Comparison of ENCODE assay signal across 1 cellular context in genomic region chr4:80266267-80266901, GRCh38.
TF ChIP-seq lines count a peak whose summit lies in the region.

Gene FGF5, plus strand, starts transcription at chr4:80266664. Its CDS starts 161 bp downstream, at chr4:80266825.

TF ChIP-seq in HEK293, 187 proteins besides CTCF, POLR2A, EP300 and RAD21 (continued from another document):
- no peak for TF ChIP-seq ZNF362 (tag by site-specific recombination; IDR thresholded peaks at IDR 0.05)
- TF ChIP-seq ZNF645 (tag by site-specific recombination; IDR thresholded peaks at IDR 0.05) = no peak
- no peak for TF ChIP-seq ZBTB48 (tag by site-specific recombination; IDR thresholded peaks at IDR 0.05)
- TF ChIP-seq ZBTB44 (tag by site-specific recombination; IDR thresholded peaks at IDR 0.05) = no peak
- no peak for TF ChIP-seq YY2 (tag by site-specific recombination; IDR thresholded peaks at IDR 0.05)
